In the genomic region with DNA sequence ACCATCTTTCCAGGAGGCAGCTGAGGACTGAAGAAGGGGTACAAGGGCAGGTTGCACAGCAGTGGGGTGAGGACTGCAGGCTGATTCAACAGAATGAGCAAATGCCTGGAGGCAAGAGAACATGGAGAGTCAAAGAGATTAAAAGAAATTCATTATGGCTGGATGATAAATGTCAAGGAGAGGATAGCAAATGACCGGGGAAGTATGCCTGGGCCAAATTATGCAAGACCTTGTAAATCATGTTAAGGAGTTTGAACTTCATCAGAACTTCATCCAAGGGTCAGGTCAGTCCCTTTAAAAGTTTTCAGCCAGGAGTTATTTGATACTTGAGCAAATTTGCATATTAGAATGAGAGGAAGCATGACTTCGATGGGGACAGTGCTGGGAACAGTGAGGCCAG, we compare ENCODE assay signal across 24 cellular contexts.
DNase-seq lines count a peak whose midpoint lies in the region; ATAC-seq, FAIRE-seq and TF ChIP-seq lines count a peak whose summit lies in the region.
"Had no signal": no experiment of that assay in that cellular context is flagged by ENCODE, and none has a peak within 500 bp of the region (broad histone marks: within the 10 kb centered on the region; RNA-seq: fewer than 3 reads in every experiment).

No MANE protein-coding gene starts in this region.

- no peaks in the 10 kb centered on the region; the same call in 1 of the 2 replicates for H3K27me3 Mint-ChIP-seq in HFFc6 (ENCODE audit: insufficient read depth)
- H3K27me3 Mint-ChIP-seq: CD8-positive, alpha-beta memory T cell; IgD-negative memory B cell had no signal

- H3K9me3 Mint-ChIP-seq in HFFc6: no peaks in the 10 kb centered on the region

- no peak for FAIRE-seq in kidney (lab: Jason Lieb, UNC)
- FAIRE-seq: RCC 7860 had no signal

- POLR2A ChIA-PET in RWPE1 (lab: Yijun Ruan, JAX; ENCODE audit: low non-redundant PET): no interaction called here

- intact Hi-C loops in kidney (cut with DNase I): no loop called here

- peak; percentile 23 for DNase-seq in A172 (ENCODE audit: low spot score)
- DNase-seq in HFFc6: peak; percentile 22
- peak; percentile 20 for DNase-seq in RWPE1 (ENCODE audit: low spot score)
- peak; percentile 54 for DNase-seq in fibroblast of villous mesenchyme (ENCODE audit: low read depth)
- no peak for DNase-seq in NOMO-1 (lab: John Stamatoyannopoulos, UW; ENCODE audit: unreplicated experiment in 2 of 2)
- DNase-seq in kidney: no peak
- DNase-seq: 8988T; Calu3; CD8-positive, alpha-beta memory T cell; DMS153; H9; NCI-H1694; NCI-H2081; NCI-H2171; NCI-H524 treated with DMSO at 0.1 percent for 48 hours; OCI-M1; SHP77; SW 1271 had no signal

- H3K27ac ChIP-seq in RWPE1: no peak overlapping the region
- H3K27ac ChIP-seq in kidney (ENCODE audit: low read depth in 2 of 2, low read length in 2 of 2): no peak overlapping the region
- H3K27ac ChIP-seq: C4-2B, SK-N-MC had no signal

- no peaks in the 10 kb centered on the region for H3K9me3 ChIP-seq in kidney (ENCODE audit: control insufficient read depth in 1 of 2, low read length in 2 of 2)

- H3K4me1 Mint-ChIP-seq in HFFc6 (ENCODE audit: low read depth): peaks cover 47% of the 10 kb centered on the region
- H3K4me1 Mint-ChIP-seq: CD8-positive, alpha-beta memory T cell; H9; IgD-negative memory B cell had no signal

- H3K4me3 ChIP-seq in fibroblast of villous mesenchyme (ENCODE audit: low read depth, low read length): no peak overlapping the region
- H3K4me3 ChIP-seq in kidney (ENCODE audit: low read length in 2 of 2): no peak overlapping the region
- H3K4me3 ChIP-seq: SK-N-MC had no signal

- no peak for TF ChIP-seq CTCF in HFFc6 (IDR thresholded peaks at IDR 0.05)
- no peak for TF ChIP-seq CTCF in RWPE1 (conservative IDR thresholded peaks at IDR 0.05; ENCODE audit: low read depth)
- TF ChIP-seq CTCF in fibroblast of villous mesenchyme (IDR thresholded peaks at IDR 0.05; ENCODE audit: insufficient read depth, low read depth, low read length): no peak
- no peak for TF ChIP-seq CTCF in kidney (IDR thresholded peaks at IDR 0.05; ENCODE audit: borderline replicate concordance, extremely low read depth, insufficient read depth)

- H3K4me3 Mint-ChIP-seq in HFFc6: no peak overlapping the region
- H3K4me3 Mint-ChIP-seq: CD8-positive, alpha-beta memory T cell; H9; IgD-negative memory B cell had no signal

- CTCF ChIA-PET in RWPE1 (lab: Yijun Ruan, JAX): no interaction called here

- no peak for ATAC-seq in GM19455 (IDR thresholded peaks at IDR 0.05; ENCODE audit: unreplicated experiment)
- no peak for ATAC-seq in GM21723 (IDR thresholded peaks at IDR 0.05; ENCODE audit: unreplicated experiment)

- no peak overlapping the region; the same call in 1 of the 2 replicates for H3K27ac Mint-ChIP-seq in HFFc6
- H3K27ac Mint-ChIP-seq: CD8-positive, alpha-beta memory T cell; H9; IgD-negative memory B cell had no signal

- H3K36me3 ChIP-seq in kidney (ENCODE audit: control insufficient read depth in 1 of 2, insufficient read depth in 2 of 2, low read length in 2 of 2): no peaks in the 10 kb centered on the region

- H3K9ac ChIP-seq in kidney (ENCODE audit: low read length in 2 of 2): no peak overlapping the region

- peaks cover 31% of the 10 kb centered on the region for H3K36me3 Mint-ChIP-seq in HFFc6 (ENCODE audit: low read depth)
- H3K36me3 Mint-ChIP-seq: CD8-positive, alpha-beta memory T cell; IgD-negative memory B cell had no signal

- no peaks in the 10 kb centered on the region for H3K4me1 ChIP-seq in kidney (ENCODE audit: control insufficient read depth in 1 of 2, insufficient read depth in 1 of 2, low read depth in 1 of 2, low read length in 2 of 2)

Comparison
In these comparisons a context has a peak if more than half of its experiments do, and no peak if none do; other contexts are left out.
1. DNase-seq: peak in A172 (single experiment), HFFc6 (single experiment), RWPE1 (single experiment) and fibroblast of villous mesenchyme (single experiment); none in NOMO-1 (0 of 2) and kidney (single experiment).